ENCODE assay signal across 13 cellular contexts in genomic region chr1:197464039-197464438, GRCh38.
DNase-seq lines count a peak whose midpoint lies in the region; ATAC-seq and TF ChIP-seq lines count a peak whose summit lies in the region.
"Had no signal": no experiment of that assay in that cellular context is flagged by ENCODE, and none has a peak within 500 bp of the region (broad histone marks: within the 10 kb centered on the region; RNA-seq: fewer than 3 reads in every experiment).

No MANE protein-coding gene starts in this region.

- H3K36me3 Mint-ChIP-seq in chondrocyte (ENCODE audit: low read depth) = no peaks in the 10 kb centered on the region
- H3K36me3 Mint-ChIP-seq: memory B cell had no signal

- H3K9me3 Mint-ChIP-seq in chondrocyte (ENCODE audit: low read depth) = no peaks in the 10 kb centered on the region
- H3K9me3 Mint-ChIP-seq: memory B cell had no signal

- H3K4me2 ChIP-seq in mesenchymal stem cell (ENCODE audit: low read length, poor library complexity, severe bottlenecking) = no peak overlapping the region
- H3K4me2 ChIP-seq: BLaER1 had no signal

- H2AK5ac ChIP-seq in mesenchymal stem cell (ENCODE audit: low read length, severe bottlenecking) = no peak overlapping the region

- H3K23ac ChIP-seq in mesenchymal stem cell (ENCODE audit: low read length in 2 of 2) = no peak overlapping the region

- H3K27me3 ChIP-seq in mesenchymal stem cell (ENCODE audit: control insufficient read depth in 1 of 2, insufficient read depth in 1 of 2, low read length in 2 of 2) (no peaks in the 10 kb centered on the region), uterus (no peaks in the 10 kb centered on the region)
- H3K27me3 ChIP-seq: BLaER1 had no signal

- H3K14ac ChIP-seq in mesenchymal stem cell (ENCODE audit: low read length in 2 of 2) = no peak overlapping the region

- H3K9me3 ChIP-seq in mesenchymal stem cell (ENCODE audit: control insufficient read depth, low read length) (no peaks in the 10 kb centered on the region), uterus (no peaks in the 10 kb centered on the region)
- H3K9me3 ChIP-seq: BLaER1 had no signal

- intact Hi-C loops in uterus (cut with DNase I; ENCODE audit: low total_unique reads) = no loop called here

- H3K4me1 ChIP-seq in mesenchymal stem cell (ENCODE audit: control insufficient read depth, insufficient read depth, low read depth, low read length) = no peaks in the 10 kb centered on the region
- no peaks in the 10 kb centered on the region for H3K4me1 ChIP-seq in uterus

- 31% methylated on average over 7 of the region's 7 CpGs for WGBS in mesenchymal stem cell

- H2BK12ac ChIP-seq in mesenchymal stem cell (ENCODE audit: low read length in 2 of 2) = no peak overlapping the region

- H3K79me1 ChIP-seq in mesenchymal stem cell (replicated peaks; ENCODE audit: low read length, poor library complexity, severe bottlenecking) = no peaks in the 10 kb centered on the region

- H3K27ac Mint-ChIP-seq in chondrocyte (ENCODE audit: unreplicated experiment) = peak overlapping the region; percentile 82
- H3K27ac Mint-ChIP-seq: memory B cell had no signal

- TF ChIP-seq CTCF in chondrocyte (IDR thresholded peaks at IDR 0.05) (no peak), uterus (IDR thresholded peaks at IDR 0.05) (no peak)

- ATAC-seq in GM18861 (IDR thresholded peaks at IDR 0.05; ENCODE audit: unreplicated experiment) = no peak
- ATAC-seq: activated CD4-positive, CD25-positive, alpha-beta regulatory T cell treated with anti-CD3 and anti-CD28 coated beads, Interleukin-2, amount 50 U/mL, for 24 hours had no signal

- H3K27ac ChIP-seq in mesenchymal stem cell (ENCODE audit: low read length, poor library complexity, severe bottlenecking) = no peak overlapping the region
- H3K27ac ChIP-seq in uterus = peak overlapping the region in 1 of 2 donors; percentile 30
- H3K27ac ChIP-seq: BLaER1, coronary artery had no signal

- no peak overlapping the region for H2BK120ac ChIP-seq in mesenchymal stem cell (ENCODE audit: low read depth, low read length)

- peaks cover 47% of the 10 kb centered on the region for H3K4me1 Mint-ChIP-seq in chondrocyte (ENCODE audit: low read depth)
- H3K4me1 Mint-ChIP-seq: memory B cell had no signal

- no peak for TF ChIP-seq POLR2A in uterus (IDR thresholded peaks at IDR 0.05)

- H2AFZ ChIP-seq in mesenchymal stem cell (ENCODE audit: low read depth, low read length) = no peak overlapping the region

- H2BK15ac ChIP-seq in mesenchymal stem cell (ENCODE audit: low read depth, poor library complexity, severe bottlenecking) = no peak overlapping the region

- H2BK5ac ChIP-seq in mesenchymal stem cell (ENCODE audit: low read depth, low read length, poor library complexity, severe bottlenecking) = no peak overlapping the region

- H3K36me3 ChIP-seq in mesenchymal stem cell (ENCODE audit: control insufficient read depth in 1 of 2, insufficient read depth in 2 of 2, low read depth in 1 of 2, low read length in 2 of 2) (no peaks in the 10 kb centered on the region), uterus (no peaks in the 10 kb centered on the region)
- H3K36me3 ChIP-seq: BLaER1 had no signal

- no peak overlapping the region for H3K18ac ChIP-seq in mesenchymal stem cell (ENCODE audit: low read depth in 1 of 2, low read length in 2 of 2)

- H3K27me3 Mint-ChIP-seq in chondrocyte (ENCODE audit: low read depth) = no peaks in the 10 kb centered on the region

- H3K4ac ChIP-seq in mesenchymal stem cell (ENCODE audit: low read depth in 1 of 2, low read length in 2 of 2) = no peak overlapping the region

- H4K8ac ChIP-seq in mesenchymal stem cell (ENCODE audit: low read length) = no peak overlapping the region

- H3K9ac ChIP-seq in mesenchymal stem cell (ENCODE audit: low read length) = peak overlapping the region; percentile 79
- H3K9ac ChIP-seq: BLaER1 had no signal

- no peak overlapping the region for H4K91ac ChIP-seq in mesenchymal stem cell (ENCODE audit: low read length)

- H3K4me3 ChIP-seq in mesenchymal stem cell (ENCODE audit: insufficient read depth in 1 of 2, low read depth in 1 of 2, low read length in 2 of 2) = peak overlapping the region in 1 of 2 experiments; percentile 32
- H3K4me3 ChIP-seq in uterus = no peak overlapping the region
- H3K4me3 ChIP-seq: BLaER1, coronary artery had no signal

- DNase-seq in SIG-M5 treated with dmso at 0.1 percent for 504 hours (lab: John Stamatoyannopoulos, UW; ENCODE audit: unreplicated experiment) (peak; percentile 32), SIG-M5 (lab: John Stamatoyannopoulos, UW) (no peak), chondrocyte (ENCODE audit: low spot score) (no peak), mesenchymal stem cell (peak; percentile 93), uterus (peak; percentile 36 to 51), NCI-H187 treated with DMSO at 0.1 percent for 48 hours (lab: John Stamatoyannopoulos, UW) (no peak), HT-29 (ENCODE audit: low spot score) (no peak)
- DNase-seq: NCI-H2171 had no signal

- H3K4me3 Mint-ChIP-seq in chondrocyte (ENCODE audit: unreplicated experiment) = no peak overlapping the region
- H3K4me3 Mint-ChIP-seq: memory B cell had no signal

Comparison
In these comparisons a context has a peak if more than half of its experiments do, and no peak if none do; other contexts are left out.
1. DNase-seq: peak in SIG-M5 treated with dmso at 0.1 percent for 504 hours (single experiment), mesenchymal stem cell (single experiment) and uterus (2 of 2); none in SIG-M5 (single experiment), chondrocyte (single experiment), NCI-H187 treated with DMSO at 0.1 percent for 48 hours (single experiment) and HT-29 (single experiment).